ENCODE assay signal across 27 cellular contexts in the genomic region with DNA sequence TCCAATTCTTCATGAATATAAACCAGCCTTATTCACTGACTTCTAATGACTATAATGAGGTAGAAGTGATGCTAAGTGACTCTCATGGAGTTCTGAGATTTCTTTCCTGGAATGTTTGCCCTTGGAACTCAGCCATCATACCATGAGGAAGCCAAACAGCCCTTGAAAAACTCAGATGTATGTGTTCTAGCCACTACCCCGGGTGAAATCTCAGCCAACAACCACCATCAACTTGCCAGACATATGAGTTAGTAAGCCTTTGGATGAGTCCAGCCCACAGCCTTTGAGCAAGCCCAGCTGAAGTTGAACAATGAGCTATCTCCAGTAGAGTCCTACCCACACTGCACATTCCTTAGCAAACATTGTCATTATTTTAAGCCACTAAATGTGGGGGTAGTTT.
DNase-seq lines count a peak whose midpoint lies in the region; ATAC-seq, FAIRE-seq and TF ChIP-seq lines count a peak whose summit lies in the region.
"Had no signal": no experiment of that assay in that cellular context is flagged by ENCODE, and none has a peak within 500 bp of the region (broad histone marks: within the 10 kb centered on the region; RNA-seq: fewer than 3 reads in every experiment).

No MANE protein-coding gene starts in this region.

- H3K4me1 Mint-ChIP-seq in neural progenitor cell: no peaks in the 10 kb centered on the region
- H3K4me1 Mint-ChIP-seq: activated CD4-positive, alpha-beta memory T cell treated with anti-CD3 and anti-CD28 coated beads, Interleukin-2, amount 10 ng/mL, durations not matched to agents 7 days and 5 days; activated naive CD4-positive, alpha-beta T cell treated with anti-CD3 and anti-CD28 coated beads, Interleukin-2, amount 50 U/mL, for 24 hours; IgD-negative memory B cell; naive thymus-derived CD8-positive, alpha-beta T cell had no signal

- H3K4me1 ChIP-seq in neural progenitor cell: no peaks in the 10 kb centered on the region
- H3K4me1 ChIP-seq: breast epithelium had no signal

- no peaks in the 10 kb centered on the region for H3K36me3 ChIP-seq in neural progenitor cell
- H3K36me3 ChIP-seq: BE2C, breast epithelium, WERI-Rb-1 had no signal

- no peak for FAIRE-seq in RCC 7860 (lab: Jason Lieb, UNC)
- FAIRE-seq: D721Med had no signal

- H3K9ac ChIP-seq in neural progenitor cell: no peak overlapping the region

- no peak overlapping the region for H3K4me3 ChIP-seq in neural progenitor cell
- H3K4me3 ChIP-seq: breast epithelium, smooth muscle cell had no signal

- no peak for TF ChIP-seq CTCF in neural progenitor cell (IDR thresholded peaks at IDR 0.05)

- CTCF ChIA-PET in HEK293T (lab: Yijun Ruan, JAX): interaction anchor here (0.6 kb wide), 1 partner anchor 58 kb away, joined by 4 read pairs; no protein-coding TSS in a partner anchor

- POLR2A ChIA-PET in HEK293T (lab: Yijun Ruan, JAX): no interaction called here

- H3F3A ChIP-seq in neural progenitor cell (ENCODE audit: low read depth): no peaks in the 10 kb centered on the region

- no peaks in the 10 kb centered on the region for H3K36me3 Mint-ChIP-seq in neural progenitor cell
- H3K36me3 Mint-ChIP-seq: activated naive CD4-positive, alpha-beta T cell treated with anti-CD3 and anti-CD28 coated beads, Interleukin-2, amount 50 U/mL, for 24 hours; IgD-negative memory B cell; naive thymus-derived CD8-positive, alpha-beta T cell had no signal

- H4K20me1 ChIP-seq in neural progenitor cell (ENCODE audit: low read depth): no peaks in the 10 kb centered on the region

- peak; percentile 74 for DNase-seq in GM03348 (ENCODE audit: low spot score)
- DNase-seq in NCI-H446 treated with DMSO at 0.1 percent for 48 hours (lab: John Stamatoyannopoulos, UW): peak; percentile 74
- DNase-seq in fibroblast of gingiva (ENCODE audit: low read depth): peak; percentile 18
- no peak for DNase-seq in neural progenitor cell (ENCODE audit: low spot score)
- DNase-seq in HEK293T (ENCODE audit: extremely low spot score): no peak
- no peak for DNase-seq in RCC 7860 (ENCODE audit: low spot score)
- no peak for DNase-seq in left ventricle myocardium superior
- DNase-seq: activated CD4-positive, alpha-beta memory T cell treated with anti-CD3 and anti-CD28 coated beads, Interleukin-2, amount 10 ng/mL, durations not matched to agents 7 days and 5 days; activated T-cell treated with anti-CD3 and anti-CD28 coated beads, Interleukin-2, amount 50 U/mL, for 4 hours; BE2C; H9; head of caudate nucleus; MV-4-11; naive thymus-derived CD8-positive, alpha-beta T cell; NCI-H2029 treated with DMSO at 0.1 percent for 48 hours; NCI-H524; Right ventricle myocardium superior; stimulated activated CD8-positive, alpha-beta memory T cell treated with anti-CD3 and anti-CD28 coated beads, Interleukin-4, amount 100 ng/mL, for 48 hours; WERI-Rb-1 had no signal

- no peaks in the 10 kb centered on the region for H3K9me3 Mint-ChIP-seq in neural progenitor cell
- H3K9me3 Mint-ChIP-seq: activated CD4-positive, alpha-beta memory T cell treated with anti-CD3 and anti-CD28 coated beads, Interleukin-2, amount 10 ng/mL, durations not matched to agents 7 days and 5 days; activated naive CD4-positive, alpha-beta T cell treated with anti-CD3 and anti-CD28 coated beads, Interleukin-2, amount 50 U/mL, for 24 hours; activated T-cell treated with anti-CD3 and anti-CD28 coated beads, Interleukin-2, amount 50 U/mL, for 4 hours; dendritic cell treated with granulocyte-macrophage colony-stimulating factor and Interleukin-4, amounts not matched to agents 40 ng/mL and 50 ng/mL, for 4 days; H9 had no signal

- H3K4me3 Mint-ChIP-seq in neural progenitor cell: no peak overlapping the region
- H3K4me3 Mint-ChIP-seq: activated CD4-positive, alpha-beta memory T cell treated with anti-CD3 and anti-CD28 coated beads, Interleukin-2, amount 10 ng/mL, durations not matched to agents 7 days and 5 days; activated naive CD4-positive, alpha-beta T cell treated with anti-CD3 and anti-CD28 coated beads, Interleukin-2, amount 50 U/mL, for 24 hours; activated T-cell treated with anti-CD3 and anti-CD28 coated beads, Interleukin-2, amount 50 U/mL, for 4 hours; dendritic cell treated with granulocyte-macrophage colony-stimulating factor and Interleukin-4, amounts not matched to agents 40 ng/mL and 50 ng/mL, for 4 days; H9; IgD-negative memory B cell; naive thymus-derived CD8-positive, alpha-beta T cell had no signal

- H3K27ac Mint-ChIP-seq in neural progenitor cell: peak overlapping the region; percentile 21
- H3K27ac Mint-ChIP-seq: activated CD4-positive, alpha-beta memory T cell treated with anti-CD3 and anti-CD28 coated beads, Interleukin-2, amount 10 ng/mL, durations not matched to agents 7 days and 5 days; activated naive CD4-positive, alpha-beta T cell treated with anti-CD3 and anti-CD28 coated beads, Interleukin-2, amount 50 U/mL, for 24 hours; dendritic cell treated with granulocyte-macrophage colony-stimulating factor and Interleukin-4, amounts not matched to agents 40 ng/mL and 50 ng/mL, for 4 days; H9; IgD-negative memory B cell; naive thymus-derived CD8-positive, alpha-beta T cell; progenitor cell of endocrine pancreas had no signal

- intact Hi-C loops in left ventricle myocardium superior (cut with micrococcal nuclease): no loop called here

- no peaks in the 10 kb centered on the region for H3K27me3 Mint-ChIP-seq in neural progenitor cell (ENCODE audit: insufficient read depth, low read depth)
- H3K27me3 Mint-ChIP-seq: activated CD4-positive, alpha-beta memory T cell treated with anti-CD3 and anti-CD28 coated beads, Interleukin-2, amount 10 ng/mL, durations not matched to agents 7 days and 5 days; activated naive CD4-positive, alpha-beta T cell treated with anti-CD3 and anti-CD28 coated beads, Interleukin-2, amount 50 U/mL, for 24 hours; dendritic cell treated with granulocyte-macrophage colony-stimulating factor and Interleukin-4, amounts not matched to agents 40 ng/mL and 50 ng/mL, for 4 days; IgD-negative memory B cell; progenitor cell of endocrine pancreas had no signal

- H2AFZ ChIP-seq in neural progenitor cell (replicated peaks): no peak overlapping the region

- no peaks in the 10 kb centered on the region for H3K79me2 ChIP-seq in neural progenitor cell (ENCODE audit: low read depth)

- no peaks in the 10 kb centered on the region for H3K9me3 ChIP-seq in neural progenitor cell (ENCODE audit: low read depth)
- H3K9me3 ChIP-seq: BE2C, breast epithelium had no signal

- H3K4me2 ChIP-seq in neural progenitor cell: no peak overlapping the region
- H3K4me2 ChIP-seq: smooth muscle cell had no signal

- ATAC-seq in GM19351 (IDR thresholded peaks at IDR 0.05; ENCODE audit: unreplicated experiment) (no peak), left ventricle myocardium superior (no peak)
- ATAC-seq: activated T-cell treated with anti-CD3 and anti-CD28 coated beads, Interleukin-2, amount 50 U/mL, for 4 hours; naive thymus-derived CD8-positive, alpha-beta T cell had no signal

- H3K27me3 ChIP-seq in neural progenitor cell: no peaks in the 10 kb centered on the region
- H3K27me3 ChIP-seq: BE2C, breast epithelium had no signal

- H3K27ac ChIP-seq in neural progenitor cell: no peak overlapping the region
- H3K27ac ChIP-seq: breast epithelium, WERI-Rb-1 had no signal

TF ChIP-seq in HEK293T, 16 proteins besides CTCF, POLR2A, EP300 and RAD21:
- no peak for TF ChIP-seq NFRKB (IDR thresholded peaks at IDR 0.05)
- TF ChIP-seq CTBP1 (IDR thresholded peaks at IDR 0.05; ENCODE audit: borderline replicate concordance): no peak
- TF ChIP-seq SUZ12 (IDR thresholded peaks at IDR 0.05): no peak
- no peak for TF ChIP-seq FOXK2 (IDR thresholded peaks at IDR 0.05)
- TF ChIP-seq, protein P1, sequence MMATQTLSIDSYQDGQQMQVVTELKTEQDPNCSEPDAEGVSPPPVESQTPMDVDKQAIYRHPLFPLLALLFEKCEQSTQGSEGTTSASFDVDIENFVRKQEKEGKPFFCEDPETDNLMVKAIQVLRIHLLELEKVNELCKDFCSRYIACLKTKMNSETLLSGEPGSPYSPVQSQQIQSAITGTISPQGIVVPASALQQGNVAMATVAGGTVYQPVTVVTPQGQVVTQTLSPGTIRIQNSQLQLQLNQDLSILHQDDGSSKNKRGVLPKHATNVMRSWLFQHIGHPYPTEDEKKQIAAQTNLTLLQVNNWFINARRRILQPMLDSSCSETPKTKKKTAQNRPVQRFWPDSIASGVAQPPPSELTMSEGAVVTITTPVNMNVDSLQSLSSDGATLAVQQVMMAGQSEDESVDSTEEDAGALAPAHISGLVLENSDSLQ (IDR thresholded peaks at IDR 0.05): no peak
- no peak for TF ChIP-seq ELF4 (IDR thresholded peaks at IDR 0.05)
- no peak for TF ChIP-seq FOXA1 (IDR thresholded peaks at IDR 0.05)
- TF ChIP-seq BHLHE40 (IDR thresholded peaks at IDR 0.05; ENCODE audit: borderline replicate concordance): no peak
- TF ChIP-seq FOXM1 (IDR thresholded peaks at IDR 0.05; ENCODE audit: borderline replicate concordance): no peak
- no peak for TF ChIP-seq TARDBP (IDR thresholded peaks at IDR 0.05)
- TF ChIP-seq LEF1 (IDR thresholded peaks at IDR 0.05; ENCODE audit: borderline replicate concordance): no peak
- no peak for TF ChIP-seq HDGF (IDR thresholded peaks at IDR 0.05; ENCODE audit: borderline replicate concordance)
- no peak for TF ChIP-seq ZNF384 (IDR thresholded peaks at IDR 0.05)

Comparison
In these comparisons a context has a peak if more than half of its experiments do, and no peak if none do; other contexts are left out.
1. DNase-seq: peak in GM03348 (single experiment), NCI-H446 treated with DMSO at 0.1 percent for 48 hours (single experiment) and fibroblast of gingiva (single experiment); none in neural progenitor cell (single experiment), HEK293T (single experiment), RCC 7860 (single experiment) and left ventricle myocardium superior (single experiment).